Comparison of ENCODE assay signal across 8 cellular contexts in genomic region chr7:6558837-6559236, GRCh38. TPM values are rescaled to one million over a fixed set of nuclear protein-coding genes. Genes with fewer than 3 reads are reported as not detected.
DNase-seq lines count a peak whose midpoint lies in the region; ATAC-seq and TF ChIP-seq lines count a peak whose summit lies in the region.

No MANE protein-coding gene starts in this region.

- DNase-seq in AG09319 (ENCODE audit: extremely low read depth, low read depth) (no peak), EL (peak; percentile 73), NCI-H2029 treated with DMSO at 0.1 percent for 48 hours (lab: John Stamatoyannopoulos, UW) (peak; percentile 18), KG1 (lab: John Stamatoyannopoulos, UW) (no peak), GDM1 (lab: John Stamatoyannopoulos, UW) (no peak)

- peaks cover 0 to 6% (median 0%) of the 10 kb centered on the region in 5 experiments for H3K9me3 Mint-ChIP-seq in brain

- no peak overlapping the region for H3K4me3 Mint-ChIP-seq in brain

- no peak overlapping the region for H3K9ac ChIP-seq in parathyroid adenoma

- H3K4me3 ChIP-seq in parathyroid adenoma (ENCODE audit: low read depth, low read length) = no peak overlapping the region

- TF ChIP-seq CTCF in AG09319 (IDR thresholded peaks at IDR 0.05; ENCODE audit: low read depth, low read length) (peak; percentile 23), brain (conservative IDR thresholded peaks at IDR 0.05) (peak; percentile 15 to 27), parathyroid adenoma (IDR thresholded peaks at IDR 0.05) (peak; percentile 55)

- no peak overlapping the region for H3K27ac Mint-ChIP-seq in brain

- H3K4me2 ChIP-seq in parathyroid adenoma (ENCODE audit: low read length) = no peak overlapping the region

- no peaks in the 10 kb centered on the region for H3K27me3 ChIP-seq in parathyroid adenoma (ENCODE audit: control insufficient read depth, insufficient read depth, low read length)

- no peaks in the 10 kb centered on the region for H3K79me2 ChIP-seq in parathyroid adenoma

- H3K27ac ChIP-seq in parathyroid adenoma = no peak overlapping the region

- peaks cover 7% of the 10 kb centered on the region for H3K27me3 Mint-ChIP-seq in brain

- no peaks in the 10 kb centered on the region for H3K9me3 ChIP-seq in parathyroid adenoma (ENCODE audit: control insufficient read depth, low read length)

- H3K4me1 ChIP-seq in parathyroid adenoma = no peaks in the 10 kb centered on the region

- H3K4me1 Mint-ChIP-seq in brain = no peaks in the 10 kb centered on the region

- H2AFZ ChIP-seq in parathyroid adenoma = no peak overlapping the region

- ATAC-seq in GM18907 (IDR thresholded peaks at IDR 0.05; ENCODE audit: unreplicated experiment) = no peak

- no peaks in the 10 kb centered on the region for H3K36me3 Mint-ChIP-seq in brain

- H3K36me3 ChIP-seq in parathyroid adenoma (ENCODE audit: control insufficient read depth, insufficient read depth, low read length) = no peaks in the 10 kb centered on the region

RNA-seq across cellular contexts. Expression of gene GRID2IP, which starts 7.6 kb away (rescaled TPM):
- polyA plus RNA-seq in brain (ENCODE audit: insufficient read depth, low read depth, low replicate concordance) = 0.25 TPM

RNA-seq across cellular contexts. Expression of gene ZDHHC4, which starts 18.4 kb away (rescaled TPM):
- polyA plus RNA-seq in brain (ENCODE audit: insufficient read depth, low read depth, low replicate concordance) = 101 TPM

RNA-seq across cellular contexts. Expression of gene INTS15, which starts 31.0 kb away (rescaled TPM):
- 37.9 TPM for polyA plus RNA-seq in brain (ENCODE audit: insufficient read depth, low read depth, low replicate concordance)

RNA-seq across cellular contexts. Expression of gene ZNF853, which starts 56.6 kb away (rescaled TPM):
- polyA plus RNA-seq in brain (ENCODE audit: insufficient read depth, low read depth, low replicate concordance) = 19.3 TPM

Comparison
In these comparisons a context has a peak if more than half of its experiments do, and no peak if none do; other contexts are left out.
1. DNase-seq: peak in EL (single experiment) and NCI-H2029 treated with DMSO at 0.1 percent for 48 hours (single experiment); none in AG09319 (single experiment), KG1 (single experiment) and GDM1 (single experiment).
2. Peak in every context shown above with its lines, with median percentiles within 50 percentile points of each other: CTCF ChIP-seq.